In genomic region chr1:197327776-197328364, GRCh38 we compare ENCODE assay signal across 8 cellular contexts. TPM values are rescaled to one million over a fixed set of nuclear protein-coding genes. Genes with fewer than 3 reads are reported as not detected.
DNase-seq lines count a peak whose midpoint lies in the region; ATAC-seq and TF ChIP-seq lines count a peak whose summit lies in the region.

No MANE protein-coding gene starts in this region.

- in situ Hi-C loops in Caki2 (cut with HindIII; ENCODE audit: low pct_unique_long_range_greater_than_20kb, low sequenced_read_pairs) = no loop called here

- H3K36me3 Mint-ChIP-seq in activated naive CD4-positive, alpha-beta T cell treated with anti-CD3 and anti-CD28 coated beads, Interleukin-2, amount 50 U/mL, for 72 hours = no peaks in the 10 kb centered on the region

- ATAC-seq in HG02678 (IDR thresholded peaks at IDR 0.05; ENCODE audit: unreplicated experiment) = peak; percentile 47
- ATAC-seq in activated naive CD4-positive, alpha-beta T cell treated with anti-CD3 and anti-CD28 coated beads, Interleukin-2, amount 50 U/mL, for 72 hours = no peak
- ATAC-seq in activated CD4-positive, CD25-positive, alpha-beta regulatory T cell treated with anti-CD3 and anti-CD28 coated beads, Interleukin-2, amount 50 U/mL, for 24 hours = no peak

- TF ChIP-seq CTCF in VCaP (conservative IDR thresholded peaks at IDR 0.05) = peak; percentile 82

- no peaks in the 10 kb centered on the region for H3K9me3 Mint-ChIP-seq in activated naive CD4-positive, alpha-beta T cell treated with anti-CD3 and anti-CD28 coated beads, Interleukin-2, amount 50 U/mL, for 72 hours

- peak; percentile 39 for DNase-seq in Caki2 (ENCODE audit: low read depth)
- peak; percentile 5 to 14 for DNase-seq in lung microvascular endothelial cell (ENCODE audit: low read depth in 2 of 2)
- no peak for DNase-seq in activated naive CD4-positive, alpha-beta T cell treated with anti-CD3 and anti-CD28 coated beads, Interleukin-2, amount 50 U/mL, for 72 hours (ENCODE audit: low spot score in 2 of 2)
- no peak for DNase-seq in effector CD4-positive, alpha-beta T cell
- no peak for DNase-seq in H4 (ENCODE audit: low spot score)

- H3K27ac Mint-ChIP-seq in activated naive CD4-positive, alpha-beta T cell treated with anti-CD3 and anti-CD28 coated beads, Interleukin-2, amount 50 U/mL, for 72 hours = no peak overlapping the region

- H3K27ac ChIP-seq in VCaP = peak overlapping the region; percentile 81

RNA-seq across cellular contexts. Expression of gene CRB1, which starts 59.8 kb away (rescaled TPM):
- 0.30 TPM in 1 of 2 replicates, not detected in the other for total RNA-seq in Caki2 (2014; rRNA removed; shearing (Covaris generic); ENCODE audit: low replicate concordance)
- not detected in 2 replicates for total RNA-seq in lung microvascular endothelial cell
- total RNA-seq in activated naive CD4-positive, alpha-beta T cell treated with anti-CD3 and anti-CD28 coated beads, Interleukin-2, amount 50 U/mL, for 72 hours = under 1 TPM; 0.10 to 0.20 TPM
- total RNA-seq in H4 (2014; rRNA removed; shearing (Covaris generic)) = not detected in 2 replicates

Comparison
In these comparisons a context has a peak if more than half of its experiments do, and no peak if none do; other contexts are left out.
1. DNase-seq: peak in Caki2 (single experiment) and lung microvascular endothelial cell (2 of 2); none in activated naive CD4-positive, alpha-beta T cell treated with anti-CD3 and anti-CD28 coated beads, Interleukin-2, amount 50 U/mL, for 72 hours (0 of 2), effector CD4-positive, alpha-beta T cell (single experiment) and H4 (single experiment).